Comparison of ENCODE assay signal across 2 cellular contexts in the genomic region with DNA sequence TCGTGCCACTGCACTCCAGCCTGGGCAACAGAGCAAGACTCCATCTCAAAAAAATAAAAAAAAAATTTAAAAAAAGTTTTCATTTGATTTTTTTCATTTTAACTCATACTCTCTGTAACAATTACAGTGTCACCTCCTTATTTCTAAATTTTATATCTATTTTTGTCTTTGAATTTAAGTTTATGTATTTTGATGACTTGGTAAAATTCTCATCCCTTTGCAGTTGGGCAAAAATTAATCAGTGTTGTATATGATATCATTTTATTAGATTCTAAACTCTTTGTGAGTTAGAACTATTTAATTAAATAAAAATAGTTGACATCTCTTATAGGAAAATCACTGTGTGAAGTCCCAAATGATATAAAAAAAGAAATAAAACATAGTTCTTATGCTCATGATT.
TF ChIP-seq lines count a peak whose summit lies in the region.

No MANE protein-coding gene starts in this region.

TF ChIP-seq in IMR-90, 13 proteins besides CTCF, POLR2A, EP300 and RAD21:
- TF ChIP-seq RCOR1 (IDR thresholded peaks at IDR 0.05; ENCODE audit: insufficient replicate concordance, low read length), result no peak
- TF ChIP-seq MAFK (IDR thresholded peaks at IDR 0.05; ENCODE audit: low read depth, low read length), result peak; percentile 32; the same call in 1 of the 2 replicates

TF ChIP-seq in K562, 482 proteins besides CTCF, POLR2A, EP300 and RAD21 (continued from another document):
- no peak for TF ChIP-seq HSF4 (CRISPR knock-in tag; IDR thresholded peaks at IDR 0.05; ENCODE audit: borderline replicate concordance)
